Comparison of ENCODE assay signal across 16 cellular contexts in genomic region chr14:101201535-101202125, GRCh38.
DNase-seq lines count a peak whose midpoint lies in the region; ATAC-seq and TF ChIP-seq lines count a peak whose summit lies in the region.
"Had no signal": no experiment of that assay in that cellular context is flagged by ENCODE, and none has a peak within 500 bp of the region (broad histone marks: within the 10 kb centered on the region; RNA-seq: fewer than 3 reads in every experiment).

No MANE protein-coding gene starts in this region.

- H3K36me3 Mint-ChIP-seq in chondrocyte (ENCODE audit: low read depth) (peaks cover 2% of the 10 kb centered on the region), neural crest cell (ENCODE audit: low read depth) (peaks cover 11% of the 10 kb centered on the region), HFFc6 (ENCODE audit: low read depth) (no peaks in the 10 kb centered on the region)
- H3K36me3 Mint-ChIP-seq: IgD-negative memory B cell had no signal

- H3K4me3 ChIP-seq in RWPE2 (ENCODE audit: severe bottlenecking) (no peak overlapping the region), stomach (no peak overlapping the region), gastroesophageal sphincter (no peak overlapping the region)
- H3K4me3 ChIP-seq: BLaER1, SJSA1 had no signal

- TF ChIP-seq EP300 in stomach (IDR thresholded peaks at IDR 0.05) = no peak
- no peak for TF ChIP-seq EP300 in gastroesophageal sphincter (IDR thresholded peaks at IDR 0.05)

- intact Hi-C loops in stomach (cut with DNase I; ENCODE audit: low total_unique reads) = no loop called here

- no peaks in the 10 kb centered on the region for H3K4me1 ChIP-seq in RWPE2 (ENCODE audit: insufficient read depth, poor library complexity, severe bottlenecking)
- H3K4me1 ChIP-seq in stomach = no peaks in the 10 kb centered on the region
- peaks cover 0 to 2% (median 0%) of the 10 kb centered on the region in 3 donors for H3K4me1 ChIP-seq in gastroesophageal sphincter
- H3K4me1 ChIP-seq: BLaER1, SJSA1 had no signal

- H3K4me3 Mint-ChIP-seq in chondrocyte (ENCODE audit: unreplicated experiment) (no peak overlapping the region), neural crest cell (no peak overlapping the region), HFFc6 (no peak overlapping the region)
- H3K4me3 Mint-ChIP-seq: CD8-positive, alpha-beta memory T cell; IgD-negative memory B cell had no signal

- H3K9me3 ChIP-seq in RWPE2 (ENCODE audit: severe bottlenecking) (peaks cover under 1% of the 10 kb centered on the region), stomach (peaks cover 0 to 34% (median 27%) of the 10 kb centered on the region in 4 donors), gastroesophageal sphincter (peaks cover 0 to 42% (median 0%) of the 10 kb centered on the region in 3 donors)
- H3K9me3 ChIP-seq: SJSA1 had no signal

- H3K9me3 Mint-ChIP-seq in chondrocyte (ENCODE audit: low read depth) (peaks cover 29% of the 10 kb centered on the region), neural crest cell (peaks cover 15% of the 10 kb centered on the region), HFFc6 (peaks cover 36% of the 10 kb centered on the region)

- H3K27me3 ChIP-seq in RWPE2 (ENCODE audit: insufficient read depth, poor library complexity, severe bottlenecking) = no peaks in the 10 kb centered on the region
- H3K27me3 ChIP-seq in stomach = no peaks in the 10 kb centered on the region
- no peaks in the 10 kb centered on the region for H3K27me3 ChIP-seq in gastroesophageal sphincter
- H3K27me3 ChIP-seq: BLaER1, SJSA1 had no signal

- 86 to 91% (median 90%) methylated on average over 16 to 18 of the region's 18 CpGs for WGBS in stomach, 5 donors
- 92% methylated on average over 2 of the region's 18 CpGs; no CpG with 5 or more reads in 1 of the 2 donors for WGBS in gastroesophageal sphincter (ENCODE audit: low coverage in 1 of 2), 2 donors

- no peaks in the 10 kb centered on the region for H3K4me1 Mint-ChIP-seq in chondrocyte (ENCODE audit: low read depth)
- peaks cover 8% of the 10 kb centered on the region for H3K4me1 Mint-ChIP-seq in neural crest cell
- H3K4me1 Mint-ChIP-seq in HFFc6 (ENCODE audit: low read depth) = no peaks in the 10 kb centered on the region
- H3K4me1 Mint-ChIP-seq: CD8-positive, alpha-beta memory T cell had no signal

- H3K27ac ChIP-seq in RWPE2 (ENCODE audit: poor library complexity, severe bottlenecking) = no peak overlapping the region
- H3K27ac ChIP-seq in stomach = no peak overlapping the region
- no peak overlapping the region for H3K27ac ChIP-seq in gastroesophageal sphincter
- H3K27ac ChIP-seq: BLaER1, SJSA1 had no signal

- TF ChIP-seq POLR2A in stomach (IDR thresholded peaks at IDR 0.05) (no peak), gastroesophageal sphincter (IDR thresholded peaks at IDR 0.05) (no peak)

- no peaks in the 10 kb centered on the region for H3K36me3 ChIP-seq in RWPE2 (ENCODE audit: low read depth)
- no peaks in the 10 kb centered on the region for H3K36me3 ChIP-seq in stomach
- no peaks in the 10 kb centered on the region for H3K36me3 ChIP-seq in gastroesophageal sphincter
- H3K36me3 ChIP-seq: BLaER1, SJSA1 had no signal

- H3K27me3 Mint-ChIP-seq in chondrocyte (ENCODE audit: low read depth) = no peaks in the 10 kb centered on the region
- H3K27me3 Mint-ChIP-seq in neural crest cell (ENCODE audit: low read depth) = no peaks in the 10 kb centered on the region
- H3K27me3 Mint-ChIP-seq in HFFc6 (ENCODE audit: insufficient read depth) = peaks cover 10% of the 10 kb centered on the region; the same call in 1 of the 2 replicates
- H3K27me3 Mint-ChIP-seq: CD8-positive, alpha-beta memory T cell had no signal

- H3K27ac Mint-ChIP-seq in chondrocyte (ENCODE audit: unreplicated experiment) (no peak overlapping the region), neural crest cell (ENCODE audit: unreplicated experiment) (peak overlapping the region; percentile 72), HFFc6 (no peak overlapping the region)
- H3K27ac Mint-ChIP-seq: CD8-positive, alpha-beta memory T cell had no signal

- peak; percentile 42 for DNase-seq in RWPE2 (ENCODE audit: low spot score)
- peak; percentile 83 for DNase-seq in chondrocyte (ENCODE audit: low spot score)
- DNase-seq in neural crest cell (ENCODE audit: low read depth, low spot score) = no peak
- DNase-seq in stomach = peak; percentile 19
- no peak for DNase-seq in HFFc6
- no peak for DNase-seq in ACHN
- DNase-seq: CD8-positive, alpha-beta memory T cell; NCI-H1417 treated with DMSO at 0.1 percent for 48 hours; NCI-H2081; NCI-H524 treated with DMSO at 0.1 percent for 48 hours; OCI-M1; RPMI8226 had no signal

- no peak for TF ChIP-seq CTCF in RWPE2 (IDR thresholded peaks at IDR 0.05; ENCODE audit: poor library complexity, severe bottlenecking)
- TF ChIP-seq CTCF in chondrocyte (IDR thresholded peaks at IDR 0.05) = no peak
- TF ChIP-seq CTCF in neural crest cell (conservative IDR thresholded peaks at IDR 0.05) = no peak
- TF ChIP-seq CTCF in stomach (IDR thresholded peaks at IDR 0.05) = no peak
- no peak for TF ChIP-seq CTCF in gastroesophageal sphincter (IDR thresholded peaks at IDR 0.05)
- no peak for TF ChIP-seq CTCF in HFFc6 (IDR thresholded peaks at IDR 0.05)

- ATAC-seq in RWPE2 (ENCODE audit: low read depth) (no peak), gastroesophageal sphincter (no peak)

- in situ Hi-C loops in ACHN (cut with HindIII; ENCODE audit: low pct_ligation_motif_present, low pct_unique_long_range_greater_than_20kb, low sequenced_read_pairs) = no loop called here

Comparison
In these comparisons a context has a peak if more than half of its experiments do, and no peak if none do; other contexts are left out.
1. DNase-seq: peak in RWPE2 (single experiment), chondrocyte (single experiment) and stomach (single experiment); none in neural crest cell (single experiment), HFFc6 (single experiment) and ACHN (single experiment).